In the genomic region with DNA sequence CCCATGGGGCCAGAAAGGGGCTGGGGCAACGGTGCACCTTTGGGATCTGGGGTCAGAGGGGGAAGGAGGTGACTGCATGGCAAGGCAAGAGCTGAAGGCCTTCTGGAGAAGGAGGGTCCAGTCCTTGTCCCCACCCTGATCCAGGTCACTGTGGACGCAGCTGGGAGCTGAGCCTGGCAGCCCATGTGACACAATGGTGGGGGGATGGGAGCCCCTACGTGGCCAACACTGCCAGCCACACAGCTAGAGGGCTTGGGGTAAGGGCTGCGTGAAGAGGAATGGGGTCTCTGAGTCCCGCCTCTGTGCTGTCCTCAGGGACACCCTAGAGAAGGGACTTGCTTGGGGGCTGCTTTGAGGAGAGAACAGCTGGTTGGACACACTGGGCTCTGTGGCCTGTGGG, we compare ENCODE assay signal across 13 cellular contexts. TPM values are rescaled to one million over a fixed set of nuclear protein-coding genes. Genes with fewer than 3 reads are reported as not detected.
"Had no signal": no experiment of that assay in that cellular context is flagged by ENCODE, and none has a peak within 500 bp of the region (broad histone marks: within the 10 kb centered on the region; RNA-seq: fewer than 3 reads in every experiment).

No MANE protein-coding gene starts in this region.

RNA-seq across cellular contexts. Expression of gene SPDYE2B, which starts 30.7 kb away (rescaled TPM):
- total RNA-seq: activated B cell treated with CpG ODN at 0.5 μM for 24 hours; activated CD8-positive, alpha-beta T cell treated with anti-CD3 and anti-CD28 coated beads for 36 hours; activated T-cell treated with anti-CD3 and anti-CD28 coated beads, Interleukin-2, amount 50 U/mL, for 4 hours; activated T-helper 17 cell treated with anti-CD3 and anti-CD28 coated beads, Interleukin-2, amount 50 U/mL, for 72 hours; body of pancreas; chondrocyte; dermis blood vessel endothelial cell; esophagus squamous epithelium; fibroblast of lung; fibroblast of villous mesenchyme; T-cell; T-helper 2 cell treated with Interferon-gamma antibody and Interleukin-4, amounts not matched to agents 100 ng/mL and 5 ng/mL, for 36 hours had no signal
- polyA plus RNA-seq: adipose tissue, fibroblast of lung had no signal
